ENCODE assay signal across 1 cellular context in genomic region chr3:130746296-130747039, GRCh38.
TF ChIP-seq lines count a peak whose summit lies in the region.

TSS of gene PIK3R4 (minus strand) at chr3:130746829. CDS start at chr3:130745218, 1,611 bp downstream.

TF ChIP-seq in K562, 482 proteins besides CTCF, POLR2A, EP300 and RAD21 (continued from another document):
- TF ChIP-seq ZNF395 (CRISPR knock-in tag; IDR thresholded peaks at IDR 0.05) (no peak), ZNF408 (CRISPR knock-in tag; IDR thresholded peaks at IDR 0.05; ENCODE audit: low read depth) (no peak), EWSR1 (IDR thresholded peaks at IDR 0.05; ENCODE audit: borderline replicate concordance, low read depth, partially characterized antibody) (no peak), ZNF217 (CRISPR knock-in tag; IDR thresholded peaks at IDR 0.05) (no peak), SP1 (CRISPR knock-in tag; IDR thresholded peaks at IDR 0.05) (0 out of 2 replicates have a peak, but pooled peaks have one; percentile 26), RBM14 (IDR thresholded peaks at IDR 0.05; ENCODE audit: borderline replicate concordance, insufficient read depth, low read depth, low read length) (no peak), POLR2G (IDR thresholded peaks at IDR 0.05; ENCODE audit: low read depth, low read length) (peak; percentile 68), PHF20 (IDR thresholded peaks at IDR 0.05; ENCODE audit: partially characterized antibody) (peak; percentile 49), POLR2H (tag; IDR thresholded peaks at IDR 0.05; ENCODE audit: low read depth) (no peak), POLR2B (IDR thresholded peaks at IDR 0.05; ENCODE audit: low read depth, partially characterized antibody) (peak; percentile 62), ZNF766 (CRISPR knock-in tag; conservative IDR thresholded peaks at IDR 0.05) (peak; percentile 29; the same call in 1 of the 2 replicates), HDAC2 (IDR thresholded peaks at IDR 0.05) (peak; percentile 52; the same call in 1 of the 2 replicates), HDAC1 (IDR thresholded peaks at IDR 0.05) (peak in 1 of 2 experiments; percentile 48; a peak in 1 of 4 replicates), ATF1 (CRISPR knock-in tag; IDR thresholded peaks at IDR 0.05) (no peak), ATF1 (tag; IDR thresholded peaks at IDR 0.05) (peak; percentile 90), ATF6 (CRISPR knock-in tag; IDR thresholded peaks at IDR 0.05) (no peak), CREB1 (IDR thresholded peaks at IDR 0.05) (peak; percentile 94), CREB1 (CRISPR knock-in tag; IDR thresholded peaks at IDR 0.05) (peak; percentile 90), SUPT5H (IDR thresholded peaks at IDR 0.05) (peak; percentile 73), SMARCA4 (IDR thresholded peaks at IDR 0.05) (no peak), ZEB2 (IDR thresholded peaks at IDR 0.05) (0 out of 2 replicates have a peak, but pooled peaks have one; percentile 25), ZNF398 (CRISPR knock-in tag; IDR thresholded peaks at IDR 0.05) (no peak), GABPB1 (CRISPR knock-in tag; IDR thresholded peaks at IDR 0.05) (peak; percentile 90), KDM4B (IDR thresholded peaks at IDR 0.05; ENCODE audit: borderline replicate concordance in 2 of 2, low read depth in 1 of 2) (peak in 1 of 2 experiments; percentile 38; a peak in 1 of 4 replicates), ZBTB7A (IDR thresholded peaks at IDR 0.05; ENCODE audit: borderline replicate concordance, control insufficient read depth, low read depth, low read length) (peak; percentile 58; the same call in 1 of the 2 replicates)
- TF ChIP-seq, protein P1, sequence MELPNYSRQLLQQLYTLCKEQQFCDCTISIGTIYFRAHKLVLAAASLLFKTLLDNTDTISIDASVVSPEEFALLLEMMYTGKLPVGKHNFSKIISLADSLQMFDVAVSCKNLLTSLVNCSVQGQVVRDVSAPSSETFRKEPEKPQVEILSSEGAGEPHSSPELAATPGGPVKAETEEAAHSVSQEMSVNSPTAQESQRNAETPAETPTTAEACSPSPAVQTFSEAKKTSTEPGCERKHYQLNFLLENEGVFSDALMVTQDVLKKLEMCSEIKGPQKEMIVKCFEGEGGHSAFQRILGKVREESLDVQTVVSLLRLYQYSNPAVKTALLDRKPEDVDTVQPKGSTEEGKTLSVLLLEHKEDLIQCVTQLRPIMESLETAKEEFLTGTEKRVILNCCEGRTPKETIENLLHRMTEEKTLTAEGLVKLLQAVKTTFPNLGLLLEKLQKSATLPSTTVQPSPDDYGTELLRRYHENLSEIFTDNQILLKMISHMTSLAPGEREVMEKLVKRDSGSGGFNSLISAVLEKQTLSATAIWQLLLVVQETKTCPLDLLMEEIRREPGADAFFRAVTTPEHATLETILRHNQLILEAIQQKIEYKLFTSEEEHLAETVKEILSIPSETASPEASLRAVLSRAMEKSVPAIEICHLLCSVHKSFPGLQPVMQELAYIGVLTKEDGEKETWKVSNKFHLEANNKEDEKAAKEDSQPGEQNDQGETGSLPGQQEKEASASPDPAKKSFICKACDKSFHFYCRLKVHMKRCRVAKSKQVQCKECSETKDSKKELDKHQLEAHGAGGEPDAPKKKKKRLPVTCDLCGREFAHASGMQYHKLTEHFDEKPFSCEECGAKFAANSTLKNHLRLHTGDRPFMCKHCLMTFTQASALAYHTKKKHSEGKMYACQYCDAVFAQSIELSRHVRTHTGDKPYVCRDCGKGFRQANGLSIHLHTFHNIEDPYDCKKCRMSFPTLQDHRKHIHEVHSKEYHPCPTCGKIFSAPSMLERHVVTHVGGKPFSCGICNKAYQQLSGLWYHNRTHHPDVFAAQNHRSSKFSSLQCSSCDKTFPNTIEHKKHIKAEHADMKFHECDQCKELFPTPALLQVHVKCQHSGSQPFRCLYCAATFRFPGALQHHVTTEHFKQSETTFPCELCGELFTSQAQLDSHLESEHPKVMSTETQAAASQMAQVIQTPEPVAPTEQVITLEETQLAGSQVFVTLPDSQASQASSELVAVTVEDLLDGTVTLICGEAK (IDR thresholded peaks at IDR 0.05): peak; percentile 96
- TF ChIP-seq, protein P1 (CRISPR knock-in tag; IDR thresholded peaks at IDR 0.05): no peak
- TF ChIP-seq, protein P2, sequence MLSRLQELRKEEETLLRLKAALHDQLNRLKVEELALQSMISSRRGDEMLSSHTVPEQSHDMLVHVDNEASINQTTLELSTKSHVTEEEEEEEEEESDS (CRISPR knock-in tag; IDR thresholded peaks at IDR 0.05): no peak
